ENCODE assay signal across 10 cellular contexts in genomic region chr4:156677136-156677535, GRCh38.
DNase-seq lines count a peak whose midpoint lies in the region; ATAC-seq and TF ChIP-seq lines count a peak whose summit lies in the region.
"Had no signal": no experiment of that assay in that cellular context is flagged by ENCODE, and none has a peak within 500 bp of the region (broad histone marks: within the 10 kb centered on the region; RNA-seq: fewer than 3 reads in every experiment).

No MANE protein-coding gene starts in this region.

- H3K4me3 ChIP-seq in GM06990 (replicated peaks; ENCODE audit: low read depth, low read length) (no peak overlapping the region), tibial artery (no peak overlapping the region)
- H3K4me3 ChIP-seq in naive thymus-derived CD4-positive, alpha-beta T cell (ENCODE audit: low read length) = no peak overlapping the region
- H3K4me3 ChIP-seq: skin epidermis had no signal

- no peaks in the 10 kb centered on the region for H3K36me3 Mint-ChIP-seq in WTC11
- H3K36me3 Mint-ChIP-seq in naive thymus-derived CD4-positive, alpha-beta T cell = peaks cover 0 to 4% (median 0%) of the 10 kb centered on the region in 5 donors
- no peaks in the 10 kb centered on the region for H3K36me3 Mint-ChIP-seq in activated CD4-positive, alpha-beta T cell treated with anti-CD3 and anti-CD28 coated beads, Interleukin-2, amount 10 ng/mL, durations not matched to agents 7 days and 5 days (ENCODE audit: low read depth)
- H3K36me3 Mint-ChIP-seq: activated naive CD8-positive, alpha-beta T cell treated with anti-CD3 and anti-CD28 coated beads, Interleukin-2, amount 10 ng/mL, durations not matched to agents 7 days and 5 days had no signal

- no peak overlapping the region for H3K4me3 Mint-ChIP-seq in WTC11
- H3K4me3 Mint-ChIP-seq in naive thymus-derived CD4-positive, alpha-beta T cell = no peak overlapping the region
- H3K4me3 Mint-ChIP-seq in activated CD4-positive, alpha-beta T cell treated with anti-CD3 and anti-CD28 coated beads, Interleukin-2, amount 10 ng/mL, durations not matched to agents 7 days and 5 days = no peak overlapping the region
- H3K4me3 Mint-ChIP-seq: activated naive CD8-positive, alpha-beta T cell treated with anti-CD3 and anti-CD28 coated beads, Interleukin-2, amount 10 ng/mL, durations not matched to agents 7 days and 5 days had no signal

- no peaks in the 10 kb centered on the region for H3K4me1 ChIP-seq in naive thymus-derived CD4-positive, alpha-beta T cell (ENCODE audit: control insufficient read depth in 2 of 2, insufficient read depth in 2 of 2, low read length in 2 of 2)
- peaks cover 0 to 15% (median 0%) of the 10 kb centered on the region in 4 donors for H3K4me1 ChIP-seq in tibial artery

- H3K4me1 Mint-ChIP-seq in WTC11 = no peaks in the 10 kb centered on the region
- no peaks in the 10 kb centered on the region for H3K4me1 Mint-ChIP-seq in naive thymus-derived CD4-positive, alpha-beta T cell
- H3K4me1 Mint-ChIP-seq in activated CD4-positive, alpha-beta T cell treated with anti-CD3 and anti-CD28 coated beads, Interleukin-2, amount 10 ng/mL, durations not matched to agents 7 days and 5 days = no peaks in the 10 kb centered on the region
- H3K4me1 Mint-ChIP-seq: activated naive CD8-positive, alpha-beta T cell treated with anti-CD3 and anti-CD28 coated beads, Interleukin-2, amount 10 ng/mL, durations not matched to agents 7 days and 5 days had no signal

- POLR2A ChIA-PET in WTC11 (lab: Charles Lee) = no interaction called here
- POLR2A ChIA-PET in naive thymus-derived CD4-positive, alpha-beta T cell (lab: Charles Lee) = no interaction called here
- POLR2A ChIA-PET in activated CD4-positive, alpha-beta T cell treated with anti-CD3 and anti-CD28 coated beads, Interleukin-2, amount 10 ng/mL, durations not matched to agents 7 days and 5 days (lab: Charles Lee) = no interaction called here

- DNase-seq in GM06990 (ENCODE audit: extremely low read depth, insufficient read length) (peak; percentile 22), WTC11 (ENCODE audit: low spot score) (peak; percentile 17), tibial artery (no peak), amniotic stem cell (lab: John Stamatoyannopoulos, UW) (no peak)
- no peak for DNase-seq in naive thymus-derived CD4-positive, alpha-beta T cell
- DNase-seq in activated CD4-positive, alpha-beta T cell treated with anti-CD3 and anti-CD28 coated beads, Interleukin-2, amount 10 ng/mL, durations not matched to agents 7 days and 5 days = no peak
- DNase-seq: activated naive CD8-positive, alpha-beta T cell treated with anti-CD3 and anti-CD28 coated beads, Interleukin-2, amount 10 ng/mL, durations not matched to agents 7 days and 5 days had no signal

- TF ChIP-seq CTCF in GM06990 (IDR thresholded peaks at IDR 0.05; ENCODE audit: insufficient read depth, low read length, poor library complexity, severe bottlenecking) = peak; percentile 24
- peak; percentile 50 for TF ChIP-seq CTCF in WTC11 (IDR thresholded peaks at IDR 0.05)
- no peak for TF ChIP-seq CTCF in tibial artery (IDR thresholded peaks at IDR 0.05)

- H3K27me3 ChIP-seq in GM06990 (replicated peaks; ENCODE audit: control insufficient read depth, insufficient read depth, low read length) = no peaks in the 10 kb centered on the region
- no peaks in the 10 kb centered on the region for H3K27me3 ChIP-seq in naive thymus-derived CD4-positive, alpha-beta T cell (ENCODE audit: control insufficient read depth in 2 of 2, insufficient read depth in 2 of 2, low read length in 2 of 2)
- H3K27me3 ChIP-seq in tibial artery = no peaks in the 10 kb centered on the region

- ATAC-seq in HG03442 (IDR thresholded peaks at IDR 0.05; ENCODE audit: unreplicated experiment) = peak; percentile 82
- ATAC-seq in WTC11 = peak; percentile 92
- ATAC-seq in naive thymus-derived CD4-positive, alpha-beta T cell = peak; percentile 34
- no peak for ATAC-seq in GM21447 (IDR thresholded peaks at IDR 0.05; ENCODE audit: unreplicated experiment)

- CTCF ChIA-PET in WTC11 (lab: Charles Lee) = interaction anchor here (1.2 kb wide), 1 partner anchor 202 kb away, joined by 3 read pairs; no protein-coding TSS in a partner anchor
- CTCF ChIA-PET in naive thymus-derived CD4-positive, alpha-beta T cell (lab: Charles Lee) = no interaction called here
- CTCF ChIA-PET in activated CD4-positive, alpha-beta T cell treated with anti-CD3 and anti-CD28 coated beads, Interleukin-2, amount 10 ng/mL, durations not matched to agents 7 days and 5 days (lab: Charles Lee) = no interaction called here

- no peak overlapping the region for H3K27ac ChIP-seq in naive thymus-derived CD4-positive, alpha-beta T cell (ENCODE audit: low read depth, low read length)
- no peak overlapping the region for H3K27ac ChIP-seq in tibial artery
- H3K27ac ChIP-seq: skin epidermis had no signal

- H3K9me3 Mint-ChIP-seq in WTC11 = no peaks in the 10 kb centered on the region
- peaks cover 0 to 5% (median 0%) of the 10 kb centered on the region in 11 donors for H3K9me3 Mint-ChIP-seq in naive thymus-derived CD4-positive, alpha-beta T cell
- H3K9me3 Mint-ChIP-seq in activated CD4-positive, alpha-beta T cell treated with anti-CD3 and anti-CD28 coated beads, Interleukin-2, amount 10 ng/mL, durations not matched to agents 7 days and 5 days = no peaks in the 10 kb centered on the region
- H3K9me3 Mint-ChIP-seq: activated naive CD8-positive, alpha-beta T cell treated with anti-CD3 and anti-CD28 coated beads, Interleukin-2, amount 10 ng/mL, durations not matched to agents 7 days and 5 days had no signal

- H3K27me3 Mint-ChIP-seq in WTC11 (ENCODE audit: low read depth) = no peaks in the 10 kb centered on the region
- H3K27me3 Mint-ChIP-seq in naive thymus-derived CD4-positive, alpha-beta T cell = no peaks in the 10 kb centered on the region
- no peaks in the 10 kb centered on the region for H3K27me3 Mint-ChIP-seq in activated CD4-positive, alpha-beta T cell treated with anti-CD3 and anti-CD28 coated beads, Interleukin-2, amount 10 ng/mL, durations not matched to agents 7 days and 5 days
- H3K27me3 Mint-ChIP-seq: activated naive CD8-positive, alpha-beta T cell treated with anti-CD3 and anti-CD28 coated beads, Interleukin-2, amount 10 ng/mL, durations not matched to agents 7 days and 5 days had no signal

- H3K9me3 ChIP-seq in naive thymus-derived CD4-positive, alpha-beta T cell (ENCODE audit: control insufficient read depth in 2 of 3, low read length in 3 of 3) = no peaks in the 10 kb centered on the region
- no peaks in the 10 kb centered on the region for H3K9me3 ChIP-seq in tibial artery

- intact Hi-C loops in naive thymus-derived CD4-positive, alpha-beta T cell (cut with micrococcal nuclease) = no loop called here
- intact Hi-C loops in tibial artery (cut with DNase I; ENCODE audit: low total_unique reads) = no loop called here

- no peak overlapping the region for H3K27ac Mint-ChIP-seq in WTC11
- no peak overlapping the region for H3K27ac Mint-ChIP-seq in naive thymus-derived CD4-positive, alpha-beta T cell
- no peak overlapping the region for H3K27ac Mint-ChIP-seq in activated CD4-positive, alpha-beta T cell treated with anti-CD3 and anti-CD28 coated beads, Interleukin-2, amount 10 ng/mL, durations not matched to agents 7 days and 5 days
- H3K27ac Mint-ChIP-seq: activated naive CD8-positive, alpha-beta T cell treated with anti-CD3 and anti-CD28 coated beads, Interleukin-2, amount 10 ng/mL, durations not matched to agents 7 days and 5 days had no signal

- H3K36me3 ChIP-seq in GM06990 (ENCODE audit: control insufficient read depth, insufficient read depth, low read length) (no peaks in the 10 kb centered on the region), tibial artery (no peaks in the 10 kb centered on the region)
- H3K36me3 ChIP-seq in naive thymus-derived CD4-positive, alpha-beta T cell (ENCODE audit: control insufficient read depth in 2 of 3, insufficient read depth in 3 of 3, low read length in 3 of 3) = no peaks in the 10 kb centered on the region

TF ChIP-seq in WTC11, 78 proteins besides CTCF, POLR2A, EP300 and RAD21 (continues in another document):
- TF ChIP-seq HMGXB4 (CRISPR knock-in tag; IDR thresholded peaks at IDR 0.05) = no peak
- no peak for TF ChIP-seq ZNF512 (CRISPR knock-in tag; IDR thresholded peaks at IDR 0.05; ENCODE audit: borderline replicate concordance)

Comparison
In these comparisons a context has a peak if more than half of its experiments do, and no peak if none do; other contexts are left out.
1. DNase-seq: peak in GM06990 (single experiment) and WTC11 (single experiment); none in naive thymus-derived CD4-positive, alpha-beta T cell (0 of 9), activated CD4-positive, alpha-beta T cell treated with anti-CD3 and anti-CD28 coated beads, Interleukin-2, amount 10 ng/mL, durations not matched to agents 7 days and 5 days (single experiment), tibial artery (0 of 2) and amniotic stem cell (single experiment).
2. CTCF ChIP-seq: peak in GM06990 (single experiment) and WTC11 (single experiment); none in tibial artery (0 of 2).